1 cellular context compared by ENCODE assay signal in genomic region chr1:63773815-63774616, GRCh38.
A peak's percentile ranks its signal among the peaks of the same experiment; 100 is the strongest.
TF ChIP-seq lines count a peak whose summit lies in the region.

Gene ROR1, plus strand, starts transcription at chr1:63774017.

TF ChIP-seq in HepG2, 621 proteins besides CTCF, POLR2A, EP300 and RAD21 (continued from another document and continues in another):
- TF ChIP-seq ZNF510 (CRISPR knock-in tag; IDR thresholded peaks at IDR 0.05; ENCODE audit: low read depth), result no peak; the same call in 1 of the 2 replicates
- no peak for TF ChIP-seq HOXA7 (CRISPR knock-in tag; IDR thresholded peaks at IDR 0.05)
- TF ChIP-seq FOSL1 (CRISPR knock-in tag; IDR thresholded peaks at IDR 0.05; ENCODE audit: borderline replicate concordance), result no peak
- TF ChIP-seq, protein P1, sequence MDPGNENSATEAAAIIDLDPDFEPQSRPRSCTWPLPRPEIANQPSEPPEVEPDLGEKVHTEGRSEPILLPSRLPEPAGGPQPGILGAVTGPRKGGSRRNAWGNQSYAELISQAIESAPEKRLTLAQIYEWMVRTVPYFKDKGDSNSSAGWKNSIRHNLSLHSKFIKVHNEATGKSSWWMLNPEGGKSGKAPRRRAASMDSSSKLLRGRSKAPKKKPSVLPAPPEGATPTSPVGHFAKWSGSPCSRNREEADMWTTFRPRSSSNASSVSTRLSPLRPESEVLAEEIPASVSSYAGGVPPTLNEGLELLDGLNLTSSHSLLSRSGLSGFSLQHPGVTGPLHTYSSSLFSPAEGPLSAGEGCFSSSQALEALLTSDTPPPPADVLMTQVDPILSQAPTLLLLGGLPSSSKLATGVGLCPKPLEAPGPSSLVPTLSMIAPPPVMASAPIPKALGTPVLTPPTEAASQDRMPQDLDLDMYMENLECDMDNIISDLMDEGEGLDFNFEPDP (CRISPR knock-in tag; conservative IDR thresholded peaks at IDR 0.05), result no peak
- TF ChIP-seq ZNF776 (CRISPR knock-in tag; IDR thresholded peaks at IDR 0.05), result peak; percentile 71; the same call in 1 of the 2 replicates
- no peak for TF ChIP-seq ZNF10 (CRISPR knock-in tag; IDR thresholded peaks at IDR 0.05; ENCODE audit: borderline replicate concordance, low read depth)
- peak; percentile 80 for TF ChIP-seq XRCC5 (optimal IDR thresholded peaks at IDR 0.05; ENCODE audit: low read length)
- TF ChIP-seq, protein P2, sequence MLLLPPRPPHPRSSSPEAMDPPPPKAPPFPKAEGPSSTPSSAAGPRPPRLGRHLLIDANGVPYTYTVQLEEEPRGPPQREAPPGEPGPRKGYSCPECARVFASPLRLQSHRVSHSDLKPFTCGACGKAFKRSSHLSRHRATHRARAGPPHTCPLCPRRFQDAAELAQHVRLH (CRISPR knock-in tag; IDR thresholded peaks at IDR 0.05; ENCODE audit: borderline replicate concordance, low read depth), result peak; percentile 69; the same call in 1 of the 2 replicates
- peak; percentile 99 for TF ChIP-seq HNRNPK (IDR thresholded peaks at IDR 0.05; ENCODE audit: low read depth, low read length, poor library complexity, severe bottlenecking)
- TF ChIP-seq, protein P3, sequence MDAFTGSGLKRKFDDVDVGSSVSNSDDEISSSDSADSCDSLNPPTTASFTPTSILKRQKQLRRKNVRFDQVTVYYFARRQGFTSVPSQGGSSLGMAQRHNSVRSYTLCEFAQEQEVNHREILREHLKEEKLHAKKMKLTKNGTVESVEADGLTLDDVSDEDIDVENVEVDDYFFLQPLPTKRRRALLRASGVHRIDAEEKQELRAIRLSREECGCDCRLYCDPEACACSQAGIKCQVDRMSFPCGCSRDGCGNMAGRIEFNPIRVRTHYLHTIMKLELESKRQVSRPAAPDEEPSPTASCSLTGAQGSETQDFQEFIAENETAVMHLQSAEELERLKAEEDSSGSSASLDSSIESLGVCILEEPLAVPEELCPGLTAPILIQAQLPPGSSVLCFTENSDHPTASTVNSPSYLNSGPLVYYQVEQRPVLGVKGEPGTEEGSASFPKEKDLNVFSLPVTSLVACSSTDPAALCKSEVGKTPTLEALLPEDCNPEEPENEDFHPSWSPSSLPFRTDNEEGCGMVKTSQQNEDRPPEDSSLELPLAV (CRISPR knock-in tag; conservative IDR thresholded peaks at IDR 0.05; ENCODE audit: low read depth), result no peak
- no peak for TF ChIP-seq NONO (IDR thresholded peaks at IDR 0.05)
- peak; percentile 84 for TF ChIP-seq NONO (CRISPR knock-in tag; conservative IDR thresholded peaks at IDR 0.05)
- TF ChIP-seq ZNF576 (CRISPR knock-in tag; IDR thresholded peaks at IDR 0.05), result no peak
- peak; percentile 61; the same call in 1 of the 2 replicates for TF ChIP-seq ZNF234 (CRISPR knock-in tag; conservative IDR thresholded peaks at IDR 0.05)
- no peak for TF ChIP-seq ZNF367 (CRISPR knock-in tag; IDR thresholded peaks at IDR 0.05; ENCODE audit: borderline replicate concordance)
- TF ChIP-seq SIN3B (IDR thresholded peaks at IDR 0.05; ENCODE audit: low read length), result no peak
- TF ChIP-seq ZKSCAN8 (CRISPR knock-in tag; IDR thresholded peaks at IDR 0.05; ENCODE audit: borderline replicate concordance), result no peak
- TF ChIP-seq CHD4 (IDR thresholded peaks at IDR 0.05; ENCODE audit: borderline replicate concordance, low read length), result no peak
- TF ChIP-seq RAD51 (IDR thresholded peaks at IDR 0.05; ENCODE audit: borderline replicate concordance), result no peak
- TF ChIP-seq ZNF468 (CRISPR knock-in tag; IDR thresholded peaks at IDR 0.05), result no peak
- no peak for TF ChIP-seq HMG20A (CRISPR knock-in tag; IDR thresholded peaks at IDR 0.05; ENCODE audit: borderline replicate concordance)
- 0 out of 2 replicates have a peak, but pooled peaks have one; percentile 42 for TF ChIP-seq ZNF564 (CRISPR knock-in tag; IDR thresholded peaks at IDR 0.05)
- no peak for TF ChIP-seq ZNF629 (CRISPR knock-in tag; conservative IDR thresholded peaks at IDR 0.05)
- peak; percentile 67; the same call in 1 of the 2 replicates for TF ChIP-seq ZNF841 (CRISPR knock-in tag; IDR thresholded peaks at IDR 0.05; ENCODE audit: borderline replicate concordance)
- TF ChIP-seq, protein P4, sequence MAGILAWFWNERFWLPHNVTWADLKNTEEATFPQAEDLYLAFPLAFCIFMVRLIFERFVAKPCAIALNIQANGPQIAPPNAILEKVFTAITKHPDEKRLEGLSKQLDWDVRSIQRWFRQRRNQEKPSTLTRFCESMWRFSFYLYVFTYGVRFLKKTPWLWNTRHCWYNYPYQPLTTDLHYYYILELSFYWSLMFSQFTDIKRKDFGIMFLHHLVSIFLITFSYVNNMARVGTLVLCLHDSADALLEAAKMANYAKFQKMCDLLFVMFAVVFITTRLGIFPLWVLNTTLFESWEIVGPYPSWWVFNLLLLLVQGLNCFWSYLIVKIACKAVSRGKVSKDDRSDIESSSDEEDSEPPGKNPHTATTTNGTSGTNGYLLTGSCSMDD (CRISPR knock-in tag; IDR thresholded peaks at IDR 0.05), result no peak
- TF ChIP-seq, protein P5, sequence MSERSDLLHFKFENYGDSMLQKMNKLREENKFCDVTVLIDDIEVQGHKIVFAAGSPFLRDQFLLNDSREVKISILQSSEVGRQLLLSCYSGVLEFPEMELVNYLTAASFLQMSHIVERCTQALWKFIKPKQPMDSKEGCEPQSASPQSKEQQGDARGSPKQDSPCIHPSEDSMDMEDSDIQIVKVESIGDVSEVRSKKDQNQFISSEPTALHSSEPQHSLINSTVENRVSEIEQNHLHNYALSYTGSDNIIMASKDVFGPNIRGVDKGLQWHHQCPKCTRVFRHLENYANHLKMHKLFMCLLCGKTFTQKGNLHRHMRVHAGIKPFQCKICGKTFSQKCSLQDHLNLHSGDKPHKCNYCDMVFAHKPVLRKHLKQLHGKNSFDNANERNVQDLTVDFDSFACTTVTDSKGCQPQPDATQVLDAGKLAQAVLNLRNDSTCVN (CRISPR knock-in tag; IDR thresholded peaks at IDR 0.05; ENCODE audit: borderline replicate concordance), result peak; percentile 27; the same call in 1 of the 2 replicates
- no peak for TF ChIP-seq ZZZ3 (CRISPR knock-in tag; IDR thresholded peaks at IDR 0.05; ENCODE audit: borderline replicate concordance)
- TF ChIP-seq TGIF2 (CRISPR knock-in tag; IDR thresholded peaks at IDR 0.05), result peak; percentile 35; the same call in 1 of the 2 replicates
- TF ChIP-seq ZNF761 (CRISPR knock-in tag; conservative IDR thresholded peaks at IDR 0.05), result peak; percentile 73; the same call in 1 of the 2 replicates
- TF ChIP-seq ZNF772 (CRISPR knock-in tag; IDR thresholded peaks at IDR 0.05), result peak; percentile 76; the same call in 1 of the 2 replicates
- no peak for TF ChIP-seq PAF1 (CRISPR knock-in tag; IDR thresholded peaks at IDR 0.05)
- no peak for TF ChIP-seq NCOA5 (CRISPR knock-in tag; IDR thresholded peaks at IDR 0.05)
- TF ChIP-seq, protein P6, sequence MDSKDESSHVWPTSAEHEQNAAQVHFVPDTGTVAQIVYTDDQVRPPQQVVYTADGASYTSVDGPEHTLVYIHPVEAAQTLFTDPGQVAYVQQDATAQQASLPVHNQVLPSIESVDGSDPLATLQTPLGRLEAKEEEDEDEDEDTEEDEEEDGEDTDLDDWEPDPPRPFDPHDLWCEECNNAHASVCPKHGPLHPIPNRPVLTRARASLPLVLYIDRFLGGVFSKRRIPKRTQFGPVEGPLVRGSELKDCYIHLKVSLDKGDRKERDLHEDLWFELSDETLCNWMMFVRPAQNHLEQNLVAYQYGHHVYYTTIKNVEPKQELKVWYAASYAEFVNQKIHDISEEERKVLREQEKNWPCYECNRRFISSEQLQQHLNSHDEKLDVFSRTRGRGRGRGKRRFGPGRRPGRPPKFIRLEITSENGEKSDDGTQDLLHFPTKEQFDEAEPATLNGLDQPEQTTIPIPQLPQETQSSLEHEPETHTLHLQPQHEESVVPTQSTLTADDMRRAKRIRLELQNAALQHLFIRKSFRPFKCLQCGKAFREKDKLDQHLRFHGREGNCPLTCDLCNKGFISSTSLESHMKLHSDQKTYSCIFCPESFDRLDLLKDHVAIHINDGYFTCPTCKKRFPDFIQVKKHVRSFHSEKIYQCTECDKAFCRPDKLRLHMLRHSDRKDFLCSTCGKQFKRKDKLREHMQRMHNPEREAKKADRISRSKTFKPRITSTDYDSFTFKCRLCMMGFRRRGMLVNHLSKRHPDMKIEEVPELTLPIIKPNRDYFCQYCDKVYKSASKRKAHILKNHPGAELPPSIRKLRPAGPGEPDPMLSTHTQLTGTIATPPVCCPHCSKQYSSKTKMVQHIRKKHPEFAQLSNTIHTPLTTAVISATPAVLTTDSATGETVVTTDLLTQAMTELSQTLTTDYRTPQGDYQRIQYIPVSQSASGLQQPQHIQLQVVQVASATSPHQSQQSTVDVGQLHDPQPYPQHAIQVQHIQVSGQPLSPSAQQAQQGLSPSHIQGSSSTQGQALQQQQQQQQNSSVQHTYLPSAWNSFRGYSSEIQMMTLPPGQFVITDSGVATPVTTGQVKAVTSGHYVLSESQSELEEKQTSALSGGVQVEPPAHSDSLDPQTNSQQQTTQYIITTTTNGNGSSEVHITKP (CRISPR knock-in tag; IDR thresholded peaks at IDR 0.05; ENCODE audit: low read depth), result no peak
- TF ChIP-seq, protein P7, sequence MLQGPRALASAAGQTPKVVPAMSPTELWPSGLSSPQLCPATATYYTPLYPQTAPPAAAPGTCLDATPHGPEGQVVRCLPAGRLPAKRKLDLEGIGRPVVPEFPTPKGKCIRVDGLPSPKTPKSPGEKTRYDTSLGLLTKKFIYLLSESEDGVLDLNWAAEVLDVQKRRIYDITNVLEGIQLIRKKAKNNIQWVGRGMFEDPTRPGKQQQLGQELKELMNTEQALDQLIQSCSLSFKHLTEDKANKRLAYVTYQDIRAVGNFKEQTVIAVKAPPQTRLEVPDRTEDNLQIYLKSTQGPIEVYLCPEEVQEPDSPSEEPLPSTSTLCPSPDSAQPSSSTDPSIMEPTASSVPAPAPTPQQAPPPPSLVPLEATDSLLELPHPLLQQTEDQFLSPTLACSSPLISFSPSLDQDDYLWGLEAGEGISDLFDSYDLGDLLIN (CRISPR knock-in tag; IDR thresholded peaks at IDR 0.05; ENCODE audit: borderline replicate concordance), result no peak
- TF ChIP-seq CAMTA2 (CRISPR knock-in tag; IDR thresholded peaks at IDR 0.05; ENCODE audit: borderline replicate concordance), result no peak
- no peak for TF ChIP-seq ZNF503 (CRISPR knock-in tag; IDR thresholded peaks at IDR 0.05)
- 0 out of 2 replicates have a peak, but pooled peaks have one; percentile 20 for TF ChIP-seq ELF3 (CRISPR knock-in tag; IDR thresholded peaks at IDR 0.05)
- TF ChIP-seq POLR2AphosphoS2 (IDR thresholded peaks at IDR 0.05; ENCODE audit: low read depth, low read length), result no peak
- peak; percentile 74 for TF ChIP-seq TBX2 (CRISPR knock-in tag; IDR thresholded peaks at IDR 0.05; ENCODE audit: borderline replicate concordance)
- no peak for TF ChIP-seq MIXL1 (CRISPR knock-in tag; IDR thresholded peaks at IDR 0.05)
- TF ChIP-seq RARA (CRISPR knock-in tag; IDR thresholded peaks at IDR 0.05), result no peak
- TF ChIP-seq CENPX (CRISPR knock-in tag; IDR thresholded peaks at IDR 0.05), result no peak
- 0 out of 2 replicates have a peak, but pooled peaks have one; percentile 10 for TF ChIP-seq FOXA3 (CRISPR knock-in tag; IDR thresholded peaks at IDR 0.05)
- no peak for TF ChIP-seq TP53 (CRISPR knock-in tag; conservative IDR thresholded peaks at IDR 0.05)
- no peak for TF ChIP-seq ZNF256 (CRISPR knock-in tag; conservative IDR thresholded peaks at IDR 0.05)
- no peak for TF ChIP-seq HNRNPH1 (optimal IDR thresholded peaks at IDR 0.05; ENCODE audit: low read depth, low read length)
- TF ChIP-seq, protein P8, sequence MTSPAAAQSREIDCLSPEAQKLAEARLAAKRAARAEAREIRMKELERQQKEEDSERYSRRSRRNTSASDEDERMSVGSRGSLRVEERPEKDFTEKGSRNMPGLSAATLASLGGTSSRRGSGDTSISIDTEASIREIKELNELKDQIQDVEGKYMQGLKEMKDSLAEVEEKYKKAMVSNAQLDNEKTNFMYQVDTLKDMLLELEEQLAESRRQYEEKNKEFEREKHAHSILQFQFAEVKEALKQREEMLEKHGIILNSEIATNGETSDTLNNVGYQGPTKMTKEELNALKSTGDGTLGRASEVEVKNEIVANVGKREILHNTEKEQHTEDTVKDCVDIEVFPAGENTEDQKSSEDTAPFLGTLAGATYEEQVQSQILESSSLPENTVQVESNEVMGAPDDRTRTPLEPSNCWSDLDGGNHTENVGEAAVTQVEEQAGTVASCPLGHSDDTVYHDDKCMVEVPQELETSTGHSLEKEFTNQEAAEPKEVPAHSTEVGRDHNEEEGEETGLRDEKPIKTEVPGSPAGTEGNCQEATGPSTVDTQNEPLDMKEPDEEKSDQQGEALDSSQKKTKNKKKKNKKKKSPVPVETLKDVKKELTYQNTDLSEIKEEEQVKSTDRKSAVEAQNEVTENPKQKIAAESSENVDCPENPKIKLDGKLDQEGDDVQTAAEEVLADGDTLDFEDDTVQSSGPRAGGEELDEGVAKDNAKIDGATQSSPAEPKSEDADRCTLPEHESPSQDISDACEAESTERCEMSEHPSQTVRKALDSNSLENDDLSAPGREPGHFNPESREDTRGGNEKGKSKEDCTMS (CRISPR knock-in tag; conservative IDR thresholded peaks at IDR 0.05), result no peak
- no peak for TF ChIP-seq NR2C2 (CRISPR knock-in tag; IDR thresholded peaks at IDR 0.05; ENCODE audit: borderline replicate concordance)
- TF ChIP-seq CBFB (CRISPR knock-in tag; IDR thresholded peaks at IDR 0.05), result no peak
- peak; percentile 56; the same call in 1 of the 2 replicates for TF ChIP-seq ZNF780A (CRISPR knock-in tag; IDR thresholded peaks at IDR 0.05)
